Comparison of ENCODE assay signal across 14 cellular contexts in genomic region chr17:21245703-21246102, GRCh38.
"Had no signal": no experiment of that assay in that cellular context is flagged by ENCODE, and none has a peak within 500 bp of the region (broad histone marks: within the 10 kb centered on the region; RNA-seq: fewer than 3 reads in every experiment).

No MANE protein-coding gene starts in this region.

- H3K36me3 Mint-ChIP-seq: naive B cell had no signal

- ATAC-seq: activated naive CD8-positive, alpha-beta T cell treated with anti-CD3 and anti-CD28 coated beads, Interleukin-2, amount 50 U/mL, for 24 hours; right cardiac atrium had no signal

- H3K27me3 ChIP-seq: ascending aorta, upper lobe of left lung had no signal

- H3K9me3 ChIP-seq: ascending aorta, upper lobe of left lung had no signal

- H3K27ac Mint-ChIP-seq: activated naive CD8-positive, alpha-beta T cell treated with anti-CD3 and anti-CD28 coated beads, Interleukin-2, amount 50 U/mL, for 24 hours had no signal

- H3K27ac ChIP-seq: upper lobe of left lung had no signal

- H3K27me3 Mint-ChIP-seq: activated naive CD8-positive, alpha-beta T cell treated with anti-CD3 and anti-CD28 coated beads, Interleukin-2, amount 50 U/mL, for 24 hours; naive B cell had no signal

- H3K9me3 Mint-ChIP-seq: activated naive CD8-positive, alpha-beta T cell treated with anti-CD3 and anti-CD28 coated beads, Interleukin-2, amount 50 U/mL, for 24 hours; naive B cell had no signal

- H3K4me3 Mint-ChIP-seq: activated naive CD8-positive, alpha-beta T cell treated with anti-CD3 and anti-CD28 coated beads, Interleukin-2, amount 50 U/mL, for 24 hours; naive B cell had no signal

- H3K4me3 ChIP-seq: ascending aorta, lung, upper lobe of left lung had no signal

- DNase-seq: activated CD4-positive, alpha-beta T cell treated with anti-CD3 and anti-CD28 coated beads, Interleukin-2, amount 50 U/mL, for 48 hours; activated CD4-positive, CD25-positive, alpha-beta regulatory T cell treated with anti-CD3 and anti-CD28 coated beads, Interleukin-2, amount 50 U/mL, for 72 hours; activated naive CD8-positive, alpha-beta T cell treated with anti-CD3 and anti-CD28 coated beads, Interleukin-2, amount 50 U/mL, for 24 hours; effector CD4-positive, alpha-beta T cell; foreskin melanocyte; kidney; midbrain; naive B cell; stimulated activated naive CD4-positive, alpha-beta T cell; T-helper 2 cell; upper lobe of left lung had no signal
